ENCODE assay signal across 8 cellular contexts in genomic region chr15:78872155-78872971, GRCh38. TPM values are rescaled to one million over a fixed set of nuclear protein-coding genes. Genes with fewer than 3 reads are reported as not detected.
DNase-seq lines count a peak whose midpoint lies in the region; ATAC-seq lines count a peak whose summit lies in the region.

MORF4L1 (plus strand) TSS chr15:78872890; CDS start chr15:78873018, 128 bp downstream.

- H3K27ac ChIP-seq in substantia nigra (ENCODE audit: low read depth, low read length, poor library complexity, severe bottlenecking): peak within 1 kb of the TSS; percentile 100

- no peaks in the 10 kb centered on the region for H3K9me3 Mint-ChIP-seq in activated naive CD4-positive, alpha-beta T cell treated with anti-CD3 and anti-CD28 coated beads, Interleukin-2, amount 50 U/mL, for 72 hours

- peaks cover 24% of the 10 kb centered on the region in 2 donors for H3K36me3 Mint-ChIP-seq in activated naive CD4-positive, alpha-beta T cell treated with anti-CD3 and anti-CD28 coated beads, Interleukin-2, amount 50 U/mL, for 72 hours

- peak; percentile 87 for DNase-seq in GM04504 (ENCODE audit: low read depth)
- peak; percentile 71 for DNase-seq in NCI-H1105 treated with DMSO at 0.1 percent for 48 hours (lab: John Stamatoyannopoulos, UW)
- peak; percentile 89 for DNase-seq in SKM-1 treated with dmso at 0.1 percent for 144 hours (lab: John Stamatoyannopoulos, UW; ENCODE audit: unreplicated experiment)
- DNase-seq in activated naive CD4-positive, alpha-beta T cell treated with anti-CD3 and anti-CD28 coated beads, Interleukin-2, amount 50 U/mL, for 72 hours (ENCODE audit: low spot score in 2 of 2): peak; percentile 96 to 98
- peak; percentile 96 for DNase-seq in globus pallidus (ENCODE audit: low spot score)
- peak; percentile 68 to 98 (median 96) for DNase-seq in nucleus accumbens (lab: John Stamatoyannopoulos, UW)
- DNase-seq in substantia nigra (lab: John Stamatoyannopoulos, UW): peak; percentile 80 to 99 (median 95)

- ATAC-seq in HG02678 (IDR thresholded peaks at IDR 0.05; ENCODE audit: unreplicated experiment): peak; percentile 86
- peak; percentile 91 to 92 for ATAC-seq in activated naive CD4-positive, alpha-beta T cell treated with anti-CD3 and anti-CD28 coated beads, Interleukin-2, amount 50 U/mL, for 72 hours

- H3K27ac Mint-ChIP-seq in activated naive CD4-positive, alpha-beta T cell treated with anti-CD3 and anti-CD28 coated beads, Interleukin-2, amount 50 U/mL, for 72 hours: peak within 1 kb of the TSS; percentile 99 to 100

RNA-seq across cellular contexts. Expression of gene MORF4L1, which starts in this region (rescaled TPM):
- total RNA-seq in activated naive CD4-positive, alpha-beta T cell treated with anti-CD3 and anti-CD28 coated beads, Interleukin-2, amount 50 U/mL, for 72 hours: 100 to 1,000 TPM; 239 to 287 TPM

Comparison
In these comparisons a context has a peak if more than half of its experiments do, and no peak if none do; other contexts are left out.
1. Peak in every context shown above with its lines: DNase-seq, ATAC-seq and H3K27ac ChIP-seq.